Comparison of ENCODE assay signal across 16 cellular contexts in the genomic region with DNA sequence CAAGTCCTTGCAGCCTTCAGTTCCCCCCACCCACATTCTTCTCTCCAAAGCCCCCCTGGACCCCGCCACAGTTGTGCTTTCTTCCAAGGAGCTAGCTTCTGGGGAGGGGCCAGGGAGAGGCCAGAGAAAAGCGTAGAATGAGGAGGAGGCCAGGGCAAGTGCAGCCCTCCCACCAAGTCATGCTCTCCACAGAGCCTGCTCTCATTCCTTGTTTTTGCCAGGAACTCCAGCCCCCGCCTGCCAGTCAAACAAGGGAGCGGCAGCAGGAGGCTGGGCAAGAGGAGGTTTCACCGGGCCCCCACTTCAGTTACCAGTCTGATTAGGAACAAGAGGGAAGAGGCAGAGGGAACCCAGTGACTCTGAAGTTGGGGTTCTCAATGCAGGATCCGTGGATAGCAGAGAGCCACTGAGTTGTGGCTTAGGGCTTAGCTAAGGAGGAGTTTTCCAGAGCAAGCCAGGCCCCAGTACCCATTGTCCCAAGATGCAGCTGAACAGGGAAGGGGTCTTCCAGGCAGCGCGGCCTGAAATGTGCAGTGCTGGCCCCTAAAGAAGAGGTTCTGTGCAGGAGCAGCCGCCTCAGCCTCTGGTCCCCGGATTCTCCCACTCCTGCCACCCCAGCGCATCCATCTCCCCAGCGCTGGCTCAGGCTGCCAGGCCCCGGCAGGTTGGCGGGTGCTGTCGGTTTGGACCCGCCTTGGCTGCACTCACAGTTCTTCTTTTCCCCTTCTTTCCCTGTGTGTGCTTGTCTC.
DNase-seq lines count a peak whose midpoint lies in the region; ATAC-seq and TF ChIP-seq lines count a peak whose summit lies in the region.
"Had no signal": no experiment of that assay in that cellular context is flagged by ENCODE, and none has a peak within 500 bp of the region (broad histone marks: within the 10 kb centered on the region; RNA-seq: fewer than 3 reads in every experiment).

No MANE protein-coding gene starts in this region.

- peaks cover 50% of the 10 kb centered on the region for H3K27me3 Mint-ChIP-seq in activated naive CD4-positive, alpha-beta T cell treated with anti-CD3 and anti-CD28 coated beads, Interleukin-2, amount 10 ng/mL, durations not matched to agents 7 days and 5 days
- no peaks in the 10 kb centered on the region for H3K27me3 Mint-ChIP-seq in activated naive CD4-positive, alpha-beta T cell treated with anti-CD3 and anti-CD28 coated beads for 36 hours (ENCODE audit: low read depth)
- H3K27me3 Mint-ChIP-seq in osteocyte (ENCODE audit: unreplicated experiment) = no peaks in the 10 kb centered on the region
- H3K27me3 Mint-ChIP-seq: activated CD4-positive, alpha-beta T cell treated with anti-CD3 and anti-CD28 coated beads, Interleukin-2, amount 10 ng/mL, durations not matched to agents 24 days and 14 days; CD4-positive, alpha-beta T cell had no signal

- H3K9me2 ChIP-seq in PC-3 (replicated peaks; ENCODE audit: low read length) = no peaks in the 10 kb centered on the region

- intact Hi-C loops in activated naive CD4-positive, alpha-beta T cell treated with anti-CD3 and anti-CD28 coated beads for 36 hours (cut with micrococcal nuclease) = no loop called here
- intact Hi-C loops in left ventricle myocardium inferior (cut with micrococcal nuclease) = no loop called here
- intact Hi-C loops in upper lobe of right lung (cut with DNase I) = no loop called here
- intact Hi-C loops in PC-3 (cut with micrococcal nuclease) = no loop called here

- H3K36me3 Mint-ChIP-seq in activated naive CD4-positive, alpha-beta T cell treated with anti-CD3 and anti-CD28 coated beads, Interleukin-2, amount 10 ng/mL, durations not matched to agents 7 days and 5 days = no peaks in the 10 kb centered on the region
- H3K36me3 Mint-ChIP-seq in activated naive CD4-positive, alpha-beta T cell treated with anti-CD3 and anti-CD28 coated beads for 36 hours (ENCODE audit: low read depth) = no peaks in the 10 kb centered on the region
- peaks cover 44% of the 10 kb centered on the region for H3K36me3 Mint-ChIP-seq in osteocyte (ENCODE audit: unreplicated experiment)

- no peak overlapping the region for H3K27ac Mint-ChIP-seq in activated naive CD4-positive, alpha-beta T cell treated with anti-CD3 and anti-CD28 coated beads, Interleukin-2, amount 10 ng/mL, durations not matched to agents 7 days and 5 days
- H3K27ac Mint-ChIP-seq in activated naive CD4-positive, alpha-beta T cell treated with anti-CD3 and anti-CD28 coated beads for 36 hours = no peak overlapping the region
- H3K27ac Mint-ChIP-seq in osteocyte (ENCODE audit: unreplicated experiment) = peak overlapping the region; percentile 70
- H3K27ac Mint-ChIP-seq: activated CD4-positive, alpha-beta T cell treated with anti-CD3 and anti-CD28 coated beads, Interleukin-2, amount 10 ng/mL, durations not matched to agents 24 days and 14 days; CD4-positive, alpha-beta T cell had no signal

- no peak overlapping the region for H3K4me3 ChIP-seq in left ventricle myocardium inferior
- no peak overlapping the region for H3K4me3 ChIP-seq in upper lobe of right lung
- H3K4me3 ChIP-seq in PC-3 (ENCODE audit: low read length) = no peak overlapping the region
- H3K4me3 ChIP-seq: GM23248, transverse colon had no signal

- no peak overlapping the region for H3K4me3 Mint-ChIP-seq in activated naive CD4-positive, alpha-beta T cell treated with anti-CD3 and anti-CD28 coated beads, Interleukin-2, amount 10 ng/mL, durations not matched to agents 7 days and 5 days
- no peak overlapping the region for H3K4me3 Mint-ChIP-seq in activated naive CD4-positive, alpha-beta T cell treated with anti-CD3 and anti-CD28 coated beads for 36 hours
- H3K4me3 Mint-ChIP-seq in osteocyte (ENCODE audit: unreplicated experiment) = no peak overlapping the region
- H3K4me3 Mint-ChIP-seq: activated CD4-positive, alpha-beta T cell treated with anti-CD3 and anti-CD28 coated beads, Interleukin-2, amount 10 ng/mL, durations not matched to agents 24 days and 14 days; CD4-positive, alpha-beta T cell; central memory CD8-positive, alpha-beta T cell had no signal

- no peaks in the 10 kb centered on the region for H3K9me3 ChIP-seq in left ventricle myocardium inferior (replicated peaks)
- H3K9me3 ChIP-seq in upper lobe of right lung = no peaks in the 10 kb centered on the region
- no peaks in the 10 kb centered on the region for H3K9me3 ChIP-seq in PC-3 (ENCODE audit: low read length)
- H3K9me3 ChIP-seq: transverse colon had no signal

- no peak overlapping the region for H3K4me2 ChIP-seq in PC-3 (ENCODE audit: low read length)

- H4K20me1 ChIP-seq in PC-3 (ENCODE audit: low read length) = no peaks in the 10 kb centered on the region

- DNase-seq in activated naive CD4-positive, alpha-beta T cell treated with anti-CD3 and anti-CD28 coated beads, Interleukin-2, amount 10 ng/mL, durations not matched to agents 7 days and 5 days = peak; percentile 8
- no peak for DNase-seq in activated naive CD4-positive, alpha-beta T cell treated with anti-CD3 and anti-CD28 coated beads for 36 hours
- DNase-seq in left ventricle myocardium inferior (peak; percentile 12), osteocyte (ENCODE audit: extremely low spot score, unreplicated experiment) (no peak), upper lobe of right lung (peak; percentile 61), ACHN (no peak), PC-3 (no peak)
- DNase-seq in stimulated activated naive CD4-positive, alpha-beta T cell (lab: John Stamatoyannopoulos, UW) = no peak
- DNase-seq: activated CD4-positive, alpha-beta T cell treated with anti-CD3 and anti-CD28 coated beads, Interleukin-2, amount 10 ng/mL, durations not matched to agents 24 days and 14 days; activated T-cell treated with anti-CD3 and anti-CD28 coated beads for 4 hours; foreskin melanocyte; stimulated activated CD4-positive, alpha-beta T cell treated with anti-CD3 and anti-CD28 coated beads, Interleukin-2, amount 100 ng/mL, for 24 hours; transverse colon had no signal

- ATAC-seq in upper lobe of right lung (peak; percentile 9), PC-3 (no peak)

- no peaks in the 10 kb centered on the region for H3K79me2 ChIP-seq in PC-3 (ENCODE audit: low read length)

- H3K27ac ChIP-seq in left ventricle myocardium inferior (replicated peaks) (peak overlapping the region; percentile 77), upper lobe of right lung (no peak overlapping the region), PC-3 (ENCODE audit: low read length) (no peak overlapping the region)
- H3K27ac ChIP-seq: GM23248 had no signal

- no peaks in the 10 kb centered on the region for H3K4me1 Mint-ChIP-seq in activated naive CD4-positive, alpha-beta T cell treated with anti-CD3 and anti-CD28 coated beads, Interleukin-2, amount 10 ng/mL, durations not matched to agents 7 days and 5 days
- H3K4me1 Mint-ChIP-seq in activated naive CD4-positive, alpha-beta T cell treated with anti-CD3 and anti-CD28 coated beads for 36 hours (ENCODE audit: low read depth) = no peaks in the 10 kb centered on the region
- H3K4me1 Mint-ChIP-seq in osteocyte (ENCODE audit: unreplicated experiment) = peaks cover 26% of the 10 kb centered on the region
- H3K4me1 Mint-ChIP-seq: activated CD4-positive, alpha-beta T cell treated with anti-CD3 and anti-CD28 coated beads, Interleukin-2, amount 10 ng/mL, durations not matched to agents 24 days and 14 days; central memory CD8-positive, alpha-beta T cell had no signal

- H3K27me3 ChIP-seq in left ventricle myocardium inferior (ENCODE audit: low read depth) = no peaks in the 10 kb centered on the region
- no peaks in the 10 kb centered on the region for H3K27me3 ChIP-seq in upper lobe of right lung
- no peaks in the 10 kb centered on the region for H3K27me3 ChIP-seq in PC-3 (ENCODE audit: low read length)
- H3K27me3 ChIP-seq: transverse colon had no signal

- H3K4me1 ChIP-seq in left ventricle myocardium inferior (peaks cover 73% of the 10 kb centered on the region), upper lobe of right lung (no peaks in the 10 kb centered on the region), PC-3 (ENCODE audit: insufficient read depth, low read length) (no peaks in the 10 kb centered on the region)
- H3K4me1 ChIP-seq: transverse colon had no signal

- H3K36me3 ChIP-seq in left ventricle myocardium inferior = peaks cover 99% of the 10 kb centered on the region
- peaks cover 89% of the 10 kb centered on the region for H3K36me3 ChIP-seq in upper lobe of right lung
- H3K36me3 ChIP-seq in PC-3 (ENCODE audit: low read depth, low read length) = no peaks in the 10 kb centered on the region

- in situ Hi-C loops in ACHN (cut with HindIII; ENCODE audit: low pct_ligation_motif_present, low pct_unique_long_range_greater_than_20kb, low sequenced_read_pairs) = no loop called here

- no peaks in the 10 kb centered on the region for H3F3A ChIP-seq in PC-3 (ENCODE audit: low read length, unreplicated experiment)

- CTCF ChIA-PET in activated naive CD4-positive, alpha-beta T cell treated with anti-CD3 and anti-CD28 coated beads, Interleukin-2, amount 10 ng/mL, durations not matched to agents 7 days and 5 days (lab: Charles Lee) = no interaction called here
- CTCF ChIA-PET in activated naive CD4-positive, alpha-beta T cell treated with anti-CD3 and anti-CD28 coated beads for 36 hours (lab: Charles Lee) = no interaction called here
- CTCF ChIA-PET in PC-3 (lab: Charles Lee) = no interaction called here

- H3K9me3 Mint-ChIP-seq in activated naive CD4-positive, alpha-beta T cell treated with anti-CD3 and anti-CD28 coated beads, Interleukin-2, amount 10 ng/mL, durations not matched to agents 7 days and 5 days = no peaks in the 10 kb centered on the region
- H3K9me3 Mint-ChIP-seq in activated naive CD4-positive, alpha-beta T cell treated with anti-CD3 and anti-CD28 coated beads for 36 hours = no peaks in the 10 kb centered on the region
- no peaks in the 10 kb centered on the region for H3K9me3 Mint-ChIP-seq in osteocyte (ENCODE audit: unreplicated experiment)
- H3K9me3 Mint-ChIP-seq: activated CD4-positive, alpha-beta T cell treated with anti-CD3 and anti-CD28 coated beads, Interleukin-2, amount 10 ng/mL, durations not matched to agents 24 days and 14 days; CD4-positive, alpha-beta T cell; central memory CD8-positive, alpha-beta T cell had no signal

- no peak for TF ChIP-seq CTCF in left ventricle myocardium inferior (IDR thresholded peaks at IDR 0.05; ENCODE audit: borderline replicate concordance)
- no peak for TF ChIP-seq CTCF in osteocyte (IDR thresholded peaks at IDR 0.05)
- TF ChIP-seq CTCF in upper lobe of right lung (IDR thresholded peaks at IDR 0.05) = no peak
- no peak for TF ChIP-seq CTCF in PC-3 (conservative IDR thresholded peaks at IDR 0.05; ENCODE audit: low read depth, low read length)

- no peak overlapping the region for H3K9ac ChIP-seq in PC-3 (ENCODE audit: low read length)
- H3K9ac ChIP-seq: GM23248 had no signal

- no peak overlapping the region for H2AFZ ChIP-seq in PC-3 (ENCODE audit: low read length)
- H2AFZ ChIP-seq: GM23248 had no signal

- POLR2A ChIA-PET in PC-3 (lab: Charles Lee; ENCODE audit: unreplicated experiment) = no interaction called here

- no TSS peak for BruUV-seq in PC-3 (replicated peaks; lab: Mats Ljungman, UMichigan)

Comparison
In these comparisons a context has a peak if more than half of its experiments do, and no peak if none do; other contexts are left out.
1. DNase-seq: peak in activated naive CD4-positive, alpha-beta T cell treated with anti-CD3 and anti-CD28 coated beads, Interleukin-2, amount 10 ng/mL, durations not matched to agents 7 days and 5 days (single experiment), left ventricle myocardium inferior (single experiment) and upper lobe of right lung (single experiment); none in activated naive CD4-positive, alpha-beta T cell treated with anti-CD3 and anti-CD28 coated beads for 36 hours (single experiment), osteocyte (single experiment), ACHN (single experiment), stimulated activated naive CD4-positive, alpha-beta T cell (0 of 6) and PC-3 (single experiment).